Comparison of ENCODE assay signal across 19 cellular contexts in genomic region chr1:75964760-75965408, GRCh38. TPM values are rescaled to one million over a fixed set of nuclear protein-coding genes. Genes with fewer than 3 reads are reported as not detected.
DNase-seq lines count a peak whose midpoint lies in the region; ATAC-seq, FAIRE-seq and TF ChIP-seq lines count a peak whose summit lies in the region.
"Had no signal": no experiment of that assay in that cellular context is flagged by ENCODE, and none has a peak within 500 bp of the region (broad histone marks: within the 10 kb centered on the region; RNA-seq: fewer than 3 reads in every experiment).

No MANE protein-coding gene starts in this region.

- no peaks in the 10 kb centered on the region for H3K36me3 Mint-ChIP-seq in astrocyte (ENCODE audit: low read depth, unreplicated experiment)
- H3K36me3 Mint-ChIP-seq: CD4-positive, alpha-beta memory T cell had no signal

- H3K36me3 ChIP-seq in PC-3 (ENCODE audit: low read depth, low read length) (no peaks in the 10 kb centered on the region), astrocyte (ENCODE audit: insufficient read depth, low read length) (no peaks in the 10 kb centered on the region), skeletal muscle satellite cell (ENCODE audit: insufficient read depth, low read length) (no peaks in the 10 kb centered on the region)
- H3K36me3 ChIP-seq: BE2C, MG63 had no signal

- ATAC-seq in PC-3 (no peak), foreskin keratinocyte (no peak), GM21367 (IDR thresholded peaks at IDR 0.05; ENCODE audit: unreplicated experiment) (no peak)
- ATAC-seq: GM23338 had no signal

- no peak for FAIRE-seq in astrocyte (lab: Jason Lieb, UNC)
- no peak for FAIRE-seq in GM12891 (lab: Jason Lieb, UNC)

- H3F3A ChIP-seq in PC-3 (ENCODE audit: low read length, unreplicated experiment) = no peaks in the 10 kb centered on the region

- H3K27ac ChIP-seq in PC-3 (ENCODE audit: low read length) = peak overlapping the region; percentile 27; the same call in 1 of the 2 replicates
- peak overlapping the region; percentile 32 for H3K27ac ChIP-seq in astrocyte (ENCODE audit: low read depth, low read length)
- no peak overlapping the region for H3K27ac ChIP-seq in foreskin keratinocyte
- H3K27ac ChIP-seq: KMS-11 had no signal

- no peak overlapping the region for H3K4me3 Mint-ChIP-seq in astrocyte (ENCODE audit: unreplicated experiment)
- H3K4me3 Mint-ChIP-seq: CD4-positive, alpha-beta memory T cell; GM23338 had no signal

- no TSS peak for BruUV-seq in PC-3 (replicated peaks; lab: Mats Ljungman, UMichigan)

- no peaks in the 10 kb centered on the region for H3K79me2 ChIP-seq in PC-3 (ENCODE audit: low read length)
- no peaks in the 10 kb centered on the region for H3K79me2 ChIP-seq in astrocyte (ENCODE audit: insufficient read depth, low read length)

- H3K4me2 ChIP-seq in PC-3 (ENCODE audit: low read length) (peak overlapping the region; percentile 17; the same call in 1 of the 2 replicates), astrocyte (ENCODE audit: low read length) (peak overlapping the region; percentile 5), skeletal muscle satellite cell (ENCODE audit: low read length) (peak overlapping the region; percentile 38)
- H3K4me2 ChIP-seq: GM23338, KMS-11 had no signal

- peaks cover 2% of the 10 kb centered on the region for H3K9me3 Mint-ChIP-seq in astrocyte (ENCODE audit: unreplicated experiment)

- POLR2A ChIA-PET in PC-3 (lab: Charles Lee; ENCODE audit: unreplicated experiment) = no interaction called here

- DNase-seq in PC-3 (no peak), astrocyte (ENCODE audit: low read depth) (no peak), foreskin keratinocyte (peak; percentile 3 to 21), GM20000 (ENCODE audit: low spot score) (no peak), GM12891 (ENCODE audit: insufficient read length, low spot score) (no peak), NCI-H524 (lab: John Stamatoyannopoulos, UW) (no peak)
- DNase-seq: BE2C; CD4-positive, alpha-beta memory T cell; DMS53; NCI-H1092 treated with DMSO at 0.1 percent for 48 hours; NCI-H1694; NCI-H510A treated with DMSO at 0.1 percent for 48 hours; SHP77 treated with DMSO at 0.1 percent for 48 hours had no signal

- H3K27ac Mint-ChIP-seq in astrocyte (ENCODE audit: unreplicated experiment) = peak overlapping the region; percentile 83
- H3K27ac Mint-ChIP-seq: CD4-positive, alpha-beta memory T cell; GM23338 had no signal

- H2AFZ ChIP-seq in PC-3 (ENCODE audit: low read length) = no peak overlapping the region
- H2AFZ ChIP-seq in astrocyte (ENCODE audit: low read depth, low read length) = no peak overlapping the region
- H2AFZ ChIP-seq: GM23338 had no signal

- H3K9ac ChIP-seq in PC-3 (ENCODE audit: low read length) (no peak overlapping the region), astrocyte (ENCODE audit: low read length) (no peak overlapping the region), skeletal muscle satellite cell (ENCODE audit: low read depth, low read length) (no peak overlapping the region)
- H3K9ac ChIP-seq: KMS-11 had no signal

- H3K4me1 ChIP-seq in PC-3 (ENCODE audit: insufficient read depth, low read length) (peaks cover 20% of the 10 kb centered on the region), astrocyte (ENCODE audit: insufficient read depth, low read length) (no peaks in the 10 kb centered on the region), foreskin keratinocyte (no peaks in the 10 kb centered on the region), skeletal muscle satellite cell (ENCODE audit: control insufficient read depth, insufficient read depth, low read length) (peaks cover 26% of the 10 kb centered on the region)
- H3K4me1 ChIP-seq: BE2C had no signal

- H3K27me3 Mint-ChIP-seq in astrocyte (ENCODE audit: low read depth, unreplicated experiment) = no peaks in the 10 kb centered on the region

- H3K9me2 ChIP-seq in PC-3 (replicated peaks; ENCODE audit: low read length) = no peaks in the 10 kb centered on the region

- CTCF ChIA-PET in PC-3 (lab: Charles Lee) = no interaction called here

- intact Hi-C loops in PC-3 (cut with micrococcal nuclease) = no loop called here

- no peaks in the 10 kb centered on the region for H3K9me3 ChIP-seq in PC-3 (ENCODE audit: low read length)
- H3K9me3 ChIP-seq in astrocyte (ENCODE audit: insufficient read depth, low read depth, low read length) = no peaks in the 10 kb centered on the region
- H3K9me3 ChIP-seq in skeletal muscle satellite cell (replicated peaks; ENCODE audit: low read length) = no peaks in the 10 kb centered on the region
- H3K9me3 ChIP-seq: BE2C, MG63 had no signal

- H4K20me1 ChIP-seq in PC-3 (ENCODE audit: low read length) = no peaks in the 10 kb centered on the region
- H4K20me1 ChIP-seq in astrocyte (ENCODE audit: insufficient read depth, low read length) = no peaks in the 10 kb centered on the region

- TF ChIP-seq POLR2A in GM12891 (IDR thresholded peaks at IDR 0.05; ENCODE audit: low read depth, low read length) = no peak

- no peaks in the 10 kb centered on the region for H3K27me3 ChIP-seq in PC-3 (ENCODE audit: low read length)
- no peaks in the 10 kb centered on the region for H3K27me3 ChIP-seq in astrocyte (ENCODE audit: insufficient read depth, low read length)
- H3K27me3 ChIP-seq in foreskin keratinocyte = no peaks in the 10 kb centered on the region
- no peaks in the 10 kb centered on the region for H3K27me3 ChIP-seq in skeletal muscle satellite cell (ENCODE audit: control insufficient read depth, insufficient read depth, low read length)
- H3K27me3 ChIP-seq: BE2C, MG63 had no signal

- no peak for TF ChIP-seq CTCF in PC-3 (conservative IDR thresholded peaks at IDR 0.05; ENCODE audit: low read depth, low read length)
- no peak for TF ChIP-seq CTCF in astrocyte (IDR thresholded peaks at IDR 0.05; ENCODE audit: insufficient read depth, low read depth, low read length)
- no peak for TF ChIP-seq CTCF in foreskin keratinocyte (conservative IDR thresholded peaks at IDR 0.05)
- no peak for TF ChIP-seq CTCF in GM20000 (IDR thresholded peaks at IDR 0.05; ENCODE audit: extremely low read depth, missing control alignments)

- peaks cover 6% of the 10 kb centered on the region for H3K4me1 Mint-ChIP-seq in astrocyte (ENCODE audit: low read depth, unreplicated experiment)
- H3K4me1 Mint-ChIP-seq: CD4-positive, alpha-beta memory T cell had no signal

- H3K4me3 ChIP-seq in PC-3 (ENCODE audit: low read length) = no peak overlapping the region
- no peak overlapping the region for H3K4me3 ChIP-seq in astrocyte (ENCODE audit: insufficient read depth, low read depth, low read length)
- H3K4me3 ChIP-seq in skeletal muscle satellite cell (ENCODE audit: low read length) = no peak overlapping the region
- H3K4me3 ChIP-seq: GM23338, MG63 had no signal

TF ChIP-seq in GM12891, 5 proteins besides CTCF, POLR2A, EP300 and RAD21:
- TF ChIP-seq POU2F2 (IDR thresholded peaks at IDR 0.05; ENCODE audit: low read depth, low read length) (no peak), POLR2AphosphoS5 (IDR thresholded peaks at IDR 0.05; ENCODE audit: low read depth, low read length) (no peak), SPI1 (IDR thresholded peaks at IDR 0.05; ENCODE audit: low read depth, low read length) (no peak), TAF1 (IDR thresholded peaks at IDR 0.05; ENCODE audit: low read depth, low read length) (no peak), PAX5 (IDR thresholded peaks at IDR 0.05; ENCODE audit: insufficient read depth, low read length, severe bottlenecking) (no peak)

RNA-seq across cellular contexts. Expression of gene ASB17, which starts 32.7 kb away (rescaled TPM):
- total RNA-seq in PC-3 (2014; rRNA removed) (not detected in 2 replicates), astrocyte (not detected in 2 replicates), foreskin keratinocyte (not detected in 2 replicates)
- polyA plus RNA-seq in foreskin keratinocyte = not detected in 2 replicates
- total RNA-seq in skeletal muscle satellite cell (2012; rRNA removed) = not detected in 2 replicates
- not detected for polyA plus RNA-seq in GM12891 (2012; ENCODE audit: low read depth, missing spikeins)
- total RNA-seq: Calu3; CD4-positive, alpha-beta memory T cell; GM23338 had no signal
- polyA plus RNA-seq: CD4-positive, alpha-beta memory T cell; GM23338 had no signal

Comparison
In these comparisons a context has a peak if more than half of its experiments do, and no peak if none do; other contexts are left out.
1. DNase-seq: peak in foreskin keratinocyte (2 of 2); none in PC-3 (single experiment), astrocyte (single experiment), GM20000 (single experiment), GM12891 (single experiment) and NCI-H524 (0 of 2).
2. Peak in every context shown above with its lines, with median percentiles within 50 percentile points of each other: H3K4me2 ChIP-seq.